ENCODE assay signal across 18 cellular contexts in genomic region chr2:187422277-187422676, GRCh38.
"Had no signal": no experiment of that assay in that cellular context is flagged by ENCODE, and none has a peak within 500 bp of the region (broad histone marks: within the 10 kb centered on the region; RNA-seq: fewer than 3 reads in every experiment).

No MANE protein-coding gene starts in this region.

- H3K36me3 ChIP-seq: sigmoid colon, WERI-Rb-1 had no signal

- ATAC-seq: activated CD4-positive, alpha-beta T cell treated with anti-CD3 and anti-CD28 coated beads for 36 hours; left ventricle myocardium superior; psoas muscle; stimulated activated naive CD8-positive, alpha-beta T cell treated with anti-CD3 and anti-CD28 coated beads, Interleukin-15, Interleukin-2, amounts not matched to agents 100 U/mL and 50 U/mL, for 24 hours had no signal

- H3K27me3 ChIP-seq: sigmoid colon, testis had no signal

- H3K9me3 ChIP-seq: psoas muscle, sigmoid colon, testis had no signal

- DNase-seq: activated CD4-positive, alpha-beta memory T cell treated with anti-CD3 and anti-CD28 coated beads, Interleukin-2, amount 10 ng/mL, durations not matched to agents 7 days and 5 days; activated CD4-positive, alpha-beta T cell treated with anti-CD3 and anti-CD28 coated beads for 36 hours; caudate nucleus; effector CD8-positive, alpha-beta T cell; head of caudate nucleus; left ventricle myocardium superior; mesendoderm; nephron progenitor cell; psoas muscle; sigmoid colon; stimulated activated CD4-positive, alpha-beta T cell treated with anti-CD3 and anti-CD28 coated beads, Interleukin-4, amount 100 ng/mL, for 1 hour; stimulated activated CD8-positive, alpha-beta memory T cell treated with anti-CD3 and anti-CD28 coated beads, Interleukin-4, amount 100 ng/mL, for 48 hours; stimulated activated naive CD8-positive, alpha-beta T cell treated with anti-CD3 and anti-CD28 coated beads, Interleukin-15, Interleukin-2, amounts not matched to agents 100 U/mL and 50 U/mL, for 24 hours; T1000; testis; WERI-Rb-1 had no signal

- H3K4me1 ChIP-seq: psoas muscle, sigmoid colon, testis had no signal

- H3K27ac ChIP-seq: coronary artery, epithelial cell of prostate, psoas muscle, sigmoid colon, testis, WERI-Rb-1 had no signal

- H3K4me3 ChIP-seq: coronary artery, psoas muscle, sigmoid colon, testis had no signal
